ENCODE assay signal across 18 cellular contexts in genomic region chr5:65068410-65068809, GRCh38.
DNase-seq lines count a peak whose midpoint lies in the region; ATAC-seq, FAIRE-seq and TF ChIP-seq lines count a peak whose summit lies in the region.
"Had no signal": no experiment of that assay in that cellular context is flagged by ENCODE, and none has a peak within 500 bp of the region (broad histone marks: within the 10 kb centered on the region; RNA-seq: fewer than 3 reads in every experiment).

No MANE protein-coding gene starts in this region.

- H3K4me3 ChIP-seq in GM12878, result no peak overlapping the region
- H3K4me3 ChIP-seq: GM23338, heart right ventricle, uterus had no signal

- no peaks in the 10 kb centered on the region for H3K79me2 ChIP-seq in GM12878 (ENCODE audit: control insufficient read depth, insufficient read depth, low read length)

- H3K9ac ChIP-seq in GM12878 (ENCODE audit: control insufficient read depth, insufficient read depth, low read length), result no peak overlapping the region

- DNase-seq in GM12878 (ENCODE audit: low read depth, low spot score) (no peak), HK-2 (ENCODE audit: unreplicated experiment) (no peak), Right ventricle myocardium superior (no peak), NCI-H526 (lab: John Stamatoyannopoulos, UW) (no peak), NCI-H1436 treated with DMSO at 0.1 percent for 48 hours (lab: John Stamatoyannopoulos, UW) (no peak)
- DNase-seq: activated naive CD8-positive, alpha-beta T cell treated with anti-CD3 and anti-CD28 coated beads, Interleukin-2, amount 50 U/mL, for 24 hours; AML-193; heart right ventricle; left colon; natural killer cell; NCI-H2029 treated with DMSO at 0.1 percent for 48 hours; stimulated activated CD4-positive, alpha-beta T cell treated with anti-CD3 and anti-CD28 coated beads, Interleukin-2, amount 100 ng/mL, for 48 hours; uterus had no signal

- no peak for TF ChIP-seq EP300 in GM12878 (IDR thresholded peaks at IDR 0.05; ENCODE audit: borderline replicate concordance in 1 of 2, control insufficient read depth in 1 of 2, low read depth in 2 of 2, low read length in 2 of 2)

- SMC1A ChIA-PET in GM12878 (lab: Charles Lee; ENCODE audit: uncharacterized antibody, unreplicated experiment), result interaction anchor here (0.8 to 25.4 kb wide), 16 partner anchors 9 to 415 kb away, joined by 3 to 614 read pairs (median 8); partner anchors contain the start of gene ADAMTS6

- H3K36me3 ChIP-seq in GM12878 (ENCODE audit: control insufficient read depth in 2 of 2, insufficient read depth in 2 of 2, low read length in 1 of 2), result no peaks in the 10 kb centered on the region
- H3K36me3 ChIP-seq: heart right ventricle, uterus had no signal

- RAD21 ChIA-PET in GM12878 (lab: Charles Lee; ENCODE audit: unreplicated experiment), result interaction anchor here (0.9 to 11.0 kb wide), 7 partner anchors 9 to 412 kb away, joined by 3 to 123 read pairs (median 30); partner anchors contain the start of gene ADAMTS6

- peak overlapping the region; percentile 14; the same call in 1 of the 2 replicates for H3K27ac ChIP-seq in GM12878 (ENCODE audit: control insufficient read depth, insufficient read depth)
- H3K27ac ChIP-seq: epithelial cell of prostate, heart right ventricle, uterus had no signal

- H2AFZ ChIP-seq in GM12878 (ENCODE audit: control insufficient read depth, low read depth, low read length), result no peak overlapping the region

- CTCF ChIA-PET in GM12878 (lab: Yijun Ruan, JAX), result interaction anchor here (1.0 to 4.2 kb wide), 9 partner anchors 8 to 414 kb away, joined by 3 to 25 read pairs (median 6); partner anchors contain the start of gene ADAMTS6

- in situ Hi-C loops in GM12878 (cut with MboI), result loop anchor here (25.0 kb wide), 1 partner anchor 881 kb away; no protein-coding TSS in a partner anchor

- H3K27me3 ChIP-seq in GM12878 (replicated peaks in 1 of 2; ENCODE audit: control insufficient read depth in 2 of 2, insufficient read depth in 2 of 2, low read length in 1 of 2), result no peaks in the 10 kb centered on the region
- H3K27me3 ChIP-seq: heart right ventricle, uterus had no signal

- H3K9me3 ChIP-seq in GM12878 (replicated peaks; ENCODE audit: control insufficient read depth, insufficient read depth, low read length), result no peaks in the 10 kb centered on the region
- H3K9me3 ChIP-seq: heart right ventricle, uterus had no signal

- TF ChIP-seq CTCF in GM12878 (IDR thresholded peaks at IDR 0.05 in 2 of 3, conservative IDR thresholded peaks at IDR 0.05 in 1 of 3; ENCODE audit: control insufficient read depth in 2 of 3, extremely low read depth in 1 of 3, insufficient read depth in 1 of 3, low read depth in 3 of 3, low read length in 3 of 3), result no peak

- no TSS peak for BruUV-seq in GM12878 (replicated peaks; lab: Mats Ljungman, UMichigan)

- 48% methylated on average over 2 of the region's 2 CpGs for WGBS in GM12878 (ENCODE audit: insufficient coverage, insufficient replicate concordance, low lambda C conversion rate, missing lambda C conversion rate)

- H4K20me1 ChIP-seq in GM12878 (ENCODE audit: control insufficient read depth, insufficient read depth), result no peaks in the 10 kb centered on the region

- no peak for TF ChIP-seq RAD21 in GM12878 (IDR thresholded peaks at IDR 0.05; ENCODE audit: insufficient read depth, low read depth, low read length)

- intact Hi-C loops in GM12878 (cut with micrococcal nuclease; ENCODE audit: unreplicated experiment), result loop anchor here (10.0 kb wide), 1 partner anchor 94 kb away; no protein-coding TSS in a partner anchor
- intact Hi-C loops in Right ventricle myocardium superior (cut with DNase I), result no loop called here

- POLR2A ChIA-PET in GM12878 (lab: Charles Lee), result interaction anchor here (0.5 to 5.0 kb wide), 8 partner anchors 9 to 414 kb away, joined by 3 to 37 read pairs (median 5); partner anchors contain the start of gene ADAMTS6

- no peak for TF ChIP-seq POLR2A in GM12878 (IDR thresholded peaks at IDR 0.05; ENCODE audit: low read depth, low read length)

- peaks cover 61% of the 10 kb centered on the region for H3K4me1 ChIP-seq in GM12878 (ENCODE audit: control insufficient read depth, insufficient read depth, low read length)
- H3K4me1 ChIP-seq: uterus had no signal

- H3K4me2 ChIP-seq in GM12878 (ENCODE audit: control insufficient read depth, insufficient read depth), result no peak overlapping the region
- H3K4me2 ChIP-seq: GM23338 had no signal

- ATAC-seq in GM18861 (IDR thresholded peaks at IDR 0.05; ENCODE audit: unreplicated experiment) (peak; percentile 43), GM21447 (IDR thresholded peaks at IDR 0.05; ENCODE audit: unreplicated experiment) (peak; percentile 36), HG03066 (IDR thresholded peaks at IDR 0.05; ENCODE audit: low read depth, unreplicated experiment) (peak; percentile 47), GM12878 (peak; percentile 56), Right ventricle myocardium superior (ENCODE audit: poor library complexity) (no peak)
- ATAC-seq: activated naive CD8-positive, alpha-beta T cell treated with anti-CD3 and anti-CD28 coated beads, Interleukin-2, amount 50 U/mL, for 24 hours; GM23338; heart right ventricle; left colon; natural killer cell had no signal

- no peak for FAIRE-seq in GM12878 (lab: Jason Lieb, UNC)

TF ChIP-seq in GM12878, 131 proteins besides CTCF, POLR2A, EP300 and RAD21 (continues in another document):
- TF ChIP-seq CBX3 (IDR thresholded peaks at IDR 0.05; ENCODE audit: borderline replicate concordance, low read depth) (no peak), TCF3 (IDR thresholded peaks at IDR 0.05; ENCODE audit: borderline replicate concordance, insufficient read depth, low read depth, low read length) (peak; percentile 72; the same call in 1 of the 2 replicates), IKZF1 (conservative IDR thresholded peaks at IDR 0.05) (peak; percentile 65), DPF2 (IDR thresholded peaks at IDR 0.05) (peak; percentile 68), IKZF2 (IDR thresholded peaks at IDR 0.05) (peak; percentile 38 to 56; a peak in 2 of 4 replicates), ATF2 (IDR thresholded peaks at IDR 0.05; ENCODE audit: low read length) (peak; percentile 57), TCF12 (IDR thresholded peaks at IDR 0.05; ENCODE audit: low read depth, low read length) (peak; percentile 86), ZSCAN29 (IDR thresholded peaks at IDR 0.05) (no peak), MTA2 (IDR thresholded peaks at IDR 0.05; ENCODE audit: low read depth) (peak; percentile 51; the same call in 1 of the 2 replicates), TBL1XR1 (IDR thresholded peaks at IDR 0.05; ENCODE audit: low read depth, low read length) (no peak), RUNX3 (IDR thresholded peaks at IDR 0.05; ENCODE audit: low read length) (peak; percentile 69), BMI1 (IDR thresholded peaks at IDR 0.05; ENCODE audit: borderline replicate concordance) (0 out of 2 replicates have a peak, but pooled peaks have one; percentile 28), BCLAF1 (IDR thresholded peaks at IDR 0.05) (no peak), LARP7 (IDR thresholded peaks at IDR 0.05) (no peak), CREB1 (IDR thresholded peaks at IDR 0.05; ENCODE audit: low read depth) (0 out of 2 replicates have a peak, but pooled peaks have one; percentile 29), RFX5 (IDR thresholded peaks at IDR 0.05; ENCODE audit: low read depth, low read length) (no peak), MEF2B (IDR thresholded peaks at IDR 0.05; ENCODE audit: partially characterized antibody, poor library complexity, severe bottlenecking) (no peak), SPI1 (IDR thresholded peaks at IDR 0.05; ENCODE audit: borderline replicate concordance, insufficient read depth, low read depth, low read length) (peak; percentile 86), ATF7 (IDR thresholded peaks at IDR 0.05; ENCODE audit: low read depth) (peak; percentile 80)
- TF ChIP-seq, protein P1, sequence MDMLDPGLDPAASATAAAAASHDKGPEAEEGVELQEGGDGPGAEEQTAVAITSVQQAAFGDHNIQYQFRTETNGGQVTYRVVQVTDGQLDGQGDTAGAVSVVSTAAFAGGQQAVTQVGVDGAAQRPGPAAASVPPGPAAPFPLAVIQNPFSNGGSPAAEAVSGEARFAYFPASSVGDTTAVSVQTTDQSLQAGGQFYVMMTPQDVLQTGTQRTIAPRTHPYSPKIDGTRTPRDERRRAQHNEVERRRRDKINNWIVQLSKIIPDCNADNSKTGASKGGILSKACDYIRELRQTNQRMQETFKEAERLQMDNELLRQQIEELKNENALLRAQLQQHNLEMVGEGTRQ (IDR thresholded peaks at IDR 0.05; ENCODE audit: borderline replicate concordance, low read depth, low read length), result no peak
